In genomic region chr10:22324893-22325271, GRCh38 we compare ENCODE assay signal across 8 cellular contexts. TPM values are rescaled to one million over a fixed set of nuclear protein-coding genes. Genes with fewer than 3 reads are reported as not detected.
DNase-seq lines count a peak whose midpoint lies in the region; ATAC-seq and TF ChIP-seq lines count a peak whose summit lies in the region.

No MANE protein-coding gene starts in this region.

- H3K27ac ChIP-seq in PC-9: no peak overlapping the region
- no peak overlapping the region for H3K27ac ChIP-seq in esophagus (ENCODE audit: low read depth in 2 of 2, low read length in 1 of 2)

- H3F3A ChIP-seq in PC-9 (ENCODE audit: insufficient read depth, low read depth): 0 out of 2 replicates have a peak, but pooled peaks cover 3% of the 10 kb centered on the region

- no peak for DNase-seq in PC-9
- no peak for DNase-seq in progenitor cell of endocrine pancreas (ENCODE audit: low spot score, unreplicated experiment)
- DNase-seq in NCI-H2196 (lab: John Stamatoyannopoulos, UW; ENCODE audit: unreplicated experiment): no peak
- DNase-seq in UCSD-AML1 (lab: John Stamatoyannopoulos, UW; ENCODE audit: unreplicated experiment): no peak
- DNase-seq in inferior parietal cortex (ENCODE audit: extremely low spot score): no peak

- peaks cover 44% of the 10 kb centered on the region for H3K27me3 Mint-ChIP-seq in progenitor cell of endocrine pancreas

- H4K20me1 ChIP-seq in PC-9 (ENCODE audit: insufficient read depth): peaks cover 9% of the 10 kb centered on the region

- CTCF ChIA-PET in PC-9 (lab: Charles Lee): no interaction called here

- H3K4me2 ChIP-seq in PC-9: peak overlapping the region; percentile 90

- H3K27me3 ChIP-seq in PC-9 (ENCODE audit: insufficient read depth, low read depth) (peaks cover 16% of the 10 kb centered on the region), esophagus (ENCODE audit: control insufficient read depth in 1 of 2, insufficient read depth in 2 of 2, low read length in 2 of 2) (peaks cover 0 to 7% of the 10 kb centered on the region in 2 donors)

- intact Hi-C loops in PC-9 (cut with micrococcal nuclease; ENCODE audit: unreplicated experiment): loop anchor here (5.0 to 10.0 kb wide), 4 partner anchors 357 to 740 kb away; partner anchors contain the start of gene PIP4K2A

- H3K9me3 Mint-ChIP-seq in progenitor cell of endocrine pancreas (ENCODE audit: low read depth): no peaks in the 10 kb centered on the region

- no peaks in the 10 kb centered on the region for H3K9me2 ChIP-seq in PC-9 (ENCODE audit: insufficient read depth)

- POLR2A ChIA-PET in PC-9 (lab: Charles Lee; ENCODE audit: unreplicated experiment): no interaction called here

- peak overlapping the region; percentile 81 for H2AFZ ChIP-seq in PC-9

- no peak for TF ChIP-seq CTCF in PC-9 (conservative IDR thresholded peaks at IDR 0.05)
- TF ChIP-seq CTCF in progenitor cell of endocrine pancreas (IDR thresholded peaks at IDR 0.05; ENCODE audit: unreplicated experiment): no peak

- peaks cover 13% of the 10 kb centered on the region for H3K36me3 Mint-ChIP-seq in progenitor cell of endocrine pancreas (ENCODE audit: insufficient read depth)

- peaks cover 36% of the 10 kb centered on the region for H3K4me1 Mint-ChIP-seq in progenitor cell of endocrine pancreas (ENCODE audit: low read depth)

- ATAC-seq in HG03342 (IDR thresholded peaks at IDR 0.05; ENCODE audit: unreplicated experiment): no peak

- no peaks in the 10 kb centered on the region for H3K9me3 ChIP-seq in PC-9 (ENCODE audit: insufficient read depth, low read depth)
- no peaks in the 10 kb centered on the region for H3K9me3 ChIP-seq in esophagus (ENCODE audit: control insufficient read depth in 2 of 2, insufficient read depth in 1 of 2, low read depth in 1 of 2, low read length in 1 of 2)

- H3K36me3 ChIP-seq in PC-9 (ENCODE audit: low read depth) (peaks cover 7% of the 10 kb centered on the region; the same call in 1 of the 2 replicates), esophagus (ENCODE audit: control insufficient read depth in 2 of 2, insufficient read depth in 2 of 2, low read length in 1 of 2) (peaks cover 0 to 3% of the 10 kb centered on the region in 2 donors)

- H3K4me1 ChIP-seq in PC-9 (replicated peaks; ENCODE audit: insufficient read depth): peaks cover 29% of the 10 kb centered on the region
- H3K4me1 ChIP-seq in esophagus (ENCODE audit: control insufficient read depth in 2 of 2, insufficient read depth in 2 of 2, low read length in 1 of 2): no peaks in the 10 kb centered on the region

- 4 to 13% methylated on average over 9 of the region's 9 CpGs for WGBS in esophagus, 2 donors

- BruUV-seq in PC-9 (replicated peaks; lab: Mats Ljungman, UMichigan): TSS peak; percentile 21

- H3K27ac Mint-ChIP-seq in progenitor cell of endocrine pancreas: peak overlapping the region; percentile 53

- peak overlapping the region; percentile 92 for H3K4me3 Mint-ChIP-seq in progenitor cell of endocrine pancreas (ENCODE audit: low read depth)

- peaks cover 40% of the 10 kb centered on the region for H3K79me2 ChIP-seq in PC-9 (ENCODE audit: low read depth)

- H3K4me3 ChIP-seq in GM08714 (ENCODE audit: low read length) (peak overlapping the region; percentile 71), PC-9 (peak overlapping the region; percentile 79), esophagus (ENCODE audit: low read depth in 1 of 2, low read length in 2 of 2) (peak overlapping the region; percentile 42 to 75)

RNA-seq across cellular contexts. Expression of gene BMI1, which starts 4.0 kb away (rescaled TPM):
- total RNA-seq in PC-9 (2021) (38.8 and 48.4 TPM in 2 replicates), progenitor cell of endocrine pancreas (62.1 and 64.3 TPM in 2 replicates)
- polyA plus RNA-seq in esophagus: 10 to 100 TPM in 1 of 2 donors, 1 to 10 TPM in 1; 9.8 to 11.3 TPM

RNA-seq across cellular contexts. Expression of gene COMMD3, which starts 8.7 kb away (rescaled TPM):
- 38.1 and 43.5 TPM in 2 replicates for total RNA-seq in PC-9 (2021)
- polyA plus RNA-seq in esophagus: 10 to 100 TPM; 34.7 to 36.7 TPM
- total RNA-seq in progenitor cell of endocrine pancreas: 48.5 and 48.8 TPM in 2 replicates

RNA-seq across cellular contexts. Expression of gene SPAG6, which starts 20.4 kb away (rescaled TPM):
- 0.55 TPM in 1 of 2 replicates, not detected in the other for total RNA-seq in PC-9 (2021)
- polyA plus RNA-seq in esophagus: not detected
- total RNA-seq in progenitor cell of endocrine pancreas: 8.5 and 8.9 TPM in 2 replicates
